Comparison of ENCODE assay signal across 8 cellular contexts in genomic region chr4:54228064-54228527, GRCh38. TPM values are rescaled to one million over a fixed set of nuclear protein-coding genes. Genes with fewer than 3 reads are reported as not detected.
DNase-seq lines count a peak whose midpoint lies in the region; ATAC-seq and TF ChIP-seq lines count a peak whose summit lies in the region.

No MANE protein-coding gene starts in this region.

- H4K8ac ChIP-seq in mesendoderm (ENCODE audit: low read depth, low read length): no peak overlapping the region

- H3K79me2 ChIP-seq in mesendoderm (ENCODE audit: control insufficient read depth, insufficient read depth, low read length): peaks cover 5% of the 10 kb centered on the region

- H3K27me3 Mint-ChIP-seq in T-helper 1 cell treated with Interleukin-12 subunit alpha and Interleukin-12 subunit beta and Interleukin-4 antibody, amounts not matched to agents 30 μg/mL and 1 μg/mL, for 36 hours (ENCODE audit: low read depth): peaks cover 86% of the 10 kb centered on the region
- H3K27me3 Mint-ChIP-seq in endodermal cell (ENCODE audit: insufficient read depth): peaks cover 90% of the 10 kb centered on the region

- H3K9ac ChIP-seq in endodermal cell (ENCODE audit: extremely low read depth, low read length, poor library complexity, severe bottlenecking) (no peak overlapping the region), mesendoderm (ENCODE audit: low read length) (peak overlapping the region; percentile 70)

- peak overlapping the region; percentile 21 for H3K4me3 Mint-ChIP-seq in T-helper 1 cell treated with Interleukin-12 subunit alpha and Interleukin-12 subunit beta and Interleukin-4 antibody, amounts not matched to agents 30 μg/mL and 1 μg/mL, for 36 hours
- H3K4me3 Mint-ChIP-seq in endodermal cell: peak overlapping the region; percentile 68

- H3K4me1 Mint-ChIP-seq in T-helper 1 cell treated with Interleukin-12 subunit alpha and Interleukin-12 subunit beta and Interleukin-4 antibody, amounts not matched to agents 30 μg/mL and 1 μg/mL, for 36 hours (ENCODE audit: low read depth): peaks cover 16% of the 10 kb centered on the region
- peaks cover 33% of the 10 kb centered on the region for H3K4me1 Mint-ChIP-seq in endodermal cell

- peaks cover 81% of the 10 kb centered on the region for H3K27me3 ChIP-seq in HL-60 (ENCODE audit: insufficient read depth, poor library complexity, severe bottlenecking)
- peaks cover 98% of the 10 kb centered on the region for H3K27me3 ChIP-seq in endodermal cell (ENCODE audit: control insufficient read depth, insufficient read depth, low read length, poor library complexity, severe bottlenecking)
- peaks cover 28% of the 10 kb centered on the region for H3K27me3 ChIP-seq in mesendoderm (ENCODE audit: insufficient read depth, low read length, poor library complexity)

- peak overlapping the region; percentile 61 for H2BK5ac ChIP-seq in mesendoderm (ENCODE audit: low read length)

- no peak overlapping the region for H3K18ac ChIP-seq in mesendoderm (ENCODE audit: low read length)

- no peak overlapping the region for H4K5ac ChIP-seq in mesendoderm (ENCODE audit: low read length)

- H3K79me1 ChIP-seq in mesendoderm (ENCODE audit: low read length): no peaks in the 10 kb centered on the region

- no peak overlapping the region for H2AK5ac ChIP-seq in mesendoderm (ENCODE audit: low read length)

- WGBS in endodermal cell (ENCODE audit: insufficient coverage in 1 of 2, insufficient read length in 1 of 2), 2 experiments: 0 to 1% methylated on average over 21 to 29 of the region's 29 CpGs
- no CpG with 5 or more reads among the region's 29 CpGs for WGBS in mesendoderm (ENCODE audit: extremely low coverage, insufficient coverage, low lambda C conversion rate)

- H3K27ac ChIP-seq in HL-60 (replicated peaks) (no peak overlapping the region), endodermal cell (ENCODE audit: low read depth, low read length) (no peak overlapping the region), mesendoderm (ENCODE audit: low read depth, low read length) (no peak overlapping the region), substantia nigra (ENCODE audit: low read depth, low read length, poor library complexity, severe bottlenecking) (no peak overlapping the region)

- H3K36me3 ChIP-seq in endodermal cell (ENCODE audit: control insufficient read depth, insufficient read depth, low read length): no peaks in the 10 kb centered on the region
- no peaks in the 10 kb centered on the region for H3K36me3 ChIP-seq in mesendoderm (ENCODE audit: control insufficient read depth, insufficient read depth, low read length)

- H3K4me1 ChIP-seq in endodermal cell (ENCODE audit: control insufficient read depth, insufficient read depth, low read length): peaks cover 12% of the 10 kb centered on the region
- peaks cover 4% of the 10 kb centered on the region for H3K4me1 ChIP-seq in mesendoderm (ENCODE audit: control insufficient read depth, low read depth, low read length)

- H3K23ac ChIP-seq in mesendoderm (ENCODE audit: low read length): no peak overlapping the region

- DNase-seq in NCI-H2029 (lab: John Stamatoyannopoulos, UW): peak; percentile 39
- no peak for DNase-seq in NCI-H2029 treated with DMSO at 0.1 percent for 48 hours (lab: John Stamatoyannopoulos, UW)
- DNase-seq in HL-60 (ENCODE audit: low read depth in 1 of 2, low spot score in 1 of 2): no peak
- peak; percentile 95 for DNase-seq in endodermal cell
- DNase-seq in mesendoderm: peak; percentile 85
- peak in 38 of 49 donors; percentile 5 to 69 (median 36) for DNase-seq in substantia nigra (lab: John Stamatoyannopoulos, UW)

- no peak overlapping the region for H3K4me3 ChIP-seq in HL-60 (replicated peaks; ENCODE audit: insufficient read depth, low read length)
- peak overlapping the region; percentile 84 for H3K4me3 ChIP-seq in endodermal cell (ENCODE audit: low read length)
- peak overlapping the region; percentile 41 for H3K4me3 ChIP-seq in mesendoderm (ENCODE audit: low read length)

- H3K9me3 ChIP-seq in endodermal cell (ENCODE audit: control insufficient read depth, low read length): no peaks in the 10 kb centered on the region

- no peak overlapping the region for H2BK15ac ChIP-seq in mesendoderm (replicated peaks; ENCODE audit: low read depth)

- H3K9me3 Mint-ChIP-seq in T-helper 1 cell treated with Interleukin-12 subunit alpha and Interleukin-12 subunit beta and Interleukin-4 antibody, amounts not matched to agents 30 μg/mL and 1 μg/mL, for 36 hours: no peaks in the 10 kb centered on the region
- no peaks in the 10 kb centered on the region for H3K9me3 Mint-ChIP-seq in endodermal cell

- H3K4me2 ChIP-seq in mesendoderm (ENCODE audit: low read length): peak overlapping the region; percentile 99

- no peak for ATAC-seq in GM21529 (IDR thresholded peaks at IDR 0.05; ENCODE audit: unreplicated experiment)

- H3K36me3 Mint-ChIP-seq in T-helper 1 cell treated with Interleukin-12 subunit alpha and Interleukin-12 subunit beta and Interleukin-4 antibody, amounts not matched to agents 30 μg/mL and 1 μg/mL, for 36 hours (ENCODE audit: low read depth): no peaks in the 10 kb centered on the region
- no peaks in the 10 kb centered on the region for H3K36me3 Mint-ChIP-seq in endodermal cell (ENCODE audit: low read depth)

- peak overlapping the region; percentile 85 for H3K56ac ChIP-seq in mesendoderm (ENCODE audit: low read length)

- H2BK120ac ChIP-seq in mesendoderm (ENCODE audit: low read depth, low read length): no peak overlapping the region

- no peak overlapping the region for H3K27ac Mint-ChIP-seq in T-helper 1 cell treated with Interleukin-12 subunit alpha and Interleukin-12 subunit beta and Interleukin-4 antibody, amounts not matched to agents 30 μg/mL and 1 μg/mL, for 36 hours
- H3K27ac Mint-ChIP-seq in endodermal cell: no peak overlapping the region

- peak; percentile 7 for TF ChIP-seq CTCF in HL-60 (IDR thresholded peaks at IDR 0.05; ENCODE audit: insufficient read depth, low read length)
- peak; percentile 97 for TF ChIP-seq CTCF in endodermal cell (conservative IDR thresholded peaks at IDR 0.05)

- H3K4ac ChIP-seq in mesendoderm (ENCODE audit: low read depth, low read length): no peak overlapping the region

RNA-seq across cellular contexts. Expression of gene PDGFRA, which starts 1.0 kb away (rescaled TPM):
- 10 to 100 TPM in 1 of 2 donors, 1 to 10 TPM in 1; 7.8 to 10.7 TPM for total RNA-seq in endodermal cell
- polyA plus RNA-seq in endodermal cell (2013, experiment 1 of 2): 9.9 TPM
- 8.4 TPM for polyA plus RNA-seq in endodermal cell (2013, experiment 2 of 2)
- polyA plus RNA-seq in mesendoderm (2013, experiment 1 of 2): 3.8 TPM
- 2.7 TPM for polyA plus RNA-seq in mesendoderm (2013, experiment 2 of 2)

Comparison
In these comparisons a context has a peak if more than half of its experiments do, and no peak if none do; other contexts are left out.
1. DNase-seq: peak in NCI-H2029 (single experiment), endodermal cell (single experiment), mesendoderm (single experiment) and substantia nigra (38 of 49); none in NCI-H2029 treated with DMSO at 0.1 percent for 48 hours (single experiment) and HL-60 (0 of 2).